Comparison of ENCODE assay signal across 9 cellular contexts in genomic region chr20:24603454-24603853, GRCh38.
"Had no signal": no experiment of that assay in that cellular context is flagged by ENCODE, and none has a peak within 500 bp of the region (broad histone marks: within the 10 kb centered on the region; RNA-seq: fewer than 3 reads in every experiment).

No MANE protein-coding gene starts in this region.

- H3K4me3 Mint-ChIP-seq: HFFc6 had no signal

- ATAC-seq: HCT116, HepG2, K562 had no signal

- H3K27ac ChIP-seq: GM23248, HL-60 had no signal

- H3K9me3 ChIP-seq: HAP-1 had no signal

- H3K4me3 ChIP-seq: GM23248, HAP-1, K562 had no signal

- H3K27ac Mint-ChIP-seq: HFFc6 had no signal

- H3K4me1 ChIP-seq: HAP-1 had no signal

- H3K36me3 ChIP-seq: HAP-1 had no signal

- H2AFZ ChIP-seq: GM23248 had no signal

- FAIRE-seq: HepG2, K562 had no signal

- DNase-seq: GM23248, GOT3, H7, HFFc6 had no signal
